In the genomic region with DNA sequence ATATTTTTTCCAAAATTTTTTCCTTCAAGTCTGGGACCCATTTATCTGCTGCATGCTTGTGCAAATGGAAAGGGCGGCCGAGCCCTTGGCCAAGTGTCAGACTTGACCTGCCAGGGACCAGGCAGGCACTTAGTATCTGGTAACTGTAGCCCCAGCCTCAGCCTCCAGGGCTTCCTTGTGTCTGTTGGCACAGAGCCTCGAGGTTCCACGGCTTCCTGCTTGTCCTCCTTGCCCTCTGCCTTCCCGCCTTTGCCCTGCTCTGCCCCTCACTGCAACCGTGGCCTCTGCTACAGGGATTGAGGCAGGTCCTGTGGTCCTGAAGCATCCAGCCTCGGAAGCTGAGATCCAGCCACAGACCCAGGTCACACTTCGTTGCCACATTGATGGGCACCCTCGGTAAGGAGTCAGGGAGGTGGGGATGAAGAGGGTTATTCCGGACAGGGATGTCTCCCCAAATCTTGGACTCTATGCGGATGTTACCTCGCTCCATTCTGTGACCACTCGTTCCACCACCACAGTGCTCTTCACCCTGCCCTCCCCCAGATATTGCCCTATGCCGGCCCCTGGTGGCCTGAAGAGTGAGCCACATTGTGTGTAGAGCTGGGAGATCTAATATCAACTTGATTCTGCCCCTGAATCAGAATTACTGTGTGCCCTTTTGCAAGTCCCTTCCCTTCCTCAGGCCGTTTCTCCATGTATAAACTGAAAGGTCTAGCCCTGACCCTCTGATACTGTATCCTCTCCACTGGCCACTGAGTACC, we compare ENCODE assay signal across 8 cellular contexts. TPM values are rescaled to one million over a fixed set of nuclear protein-coding genes. Genes with fewer than 3 reads are reported as not detected.
A peak's percentile ranks its signal among the peaks of the same experiment; 100 is the strongest.
DNase-seq lines count a peak whose midpoint lies in the region; ATAC-seq and TF ChIP-seq lines count a peak whose summit lies in the region.

No MANE protein-coding gene starts in this region.

- TF ChIP-seq CTCF in HL-60 (IDR thresholded peaks at IDR 0.05; ENCODE audit: insufficient read depth, low read length), result peak; percentile 62
- peak; percentile 83 for TF ChIP-seq CTCF in WI38 (IDR thresholded peaks at IDR 0.05; ENCODE audit: low read depth, low read length)
- peak; percentile 32 to 63 for TF ChIP-seq CTCF in right atrium auricular region (IDR thresholded peaks at IDR 0.05)
- TF ChIP-seq CTCF in transverse colon (IDR thresholded peaks at IDR 0.05), result peak; percentile 41 to 65 (median 54)

- no peak for ATAC-seq in GM21515 (IDR thresholded peaks at IDR 0.05; ENCODE audit: unreplicated experiment)
- ATAC-seq in GM21367 (IDR thresholded peaks at IDR 0.05; ENCODE audit: unreplicated experiment), result no peak
- no peak for ATAC-seq in GM21576 (IDR thresholded peaks at IDR 0.05; ENCODE audit: unreplicated experiment)

- H3K27ac ChIP-seq in HL-60 (replicated peaks) (no peak overlapping the region), right atrium auricular region (no peak overlapping the region), transverse colon (no peak overlapping the region)

- in situ Hi-C loops in transverse colon (cut with MboI; ENCODE audit: low pct_ligation_motif_present in 1 of 4, low pct_unique_long_range_greater_than_20kb in 1 of 4, low sequenced_read_pairs in 3 of 4), result no loop called here

- intact Hi-C loops in transverse colon (cut with DNase I; ENCODE audit: low total_unique reads), result no loop called here

- H3K4me1 ChIP-seq in right atrium auricular region (peaks cover 0 to 9% of the 10 kb centered on the region in 2 donors), transverse colon (peaks cover 0 to 11% (median 2%) of the 10 kb centered on the region in 4 donors)

- peak; percentile 47 for DNase-seq in COLO668 (lab: John Stamatoyannopoulos, UW; ENCODE audit: unreplicated experiment)
- peak in 1 of 2 experiments; percentile 20 for DNase-seq in HL-60 (ENCODE audit: low read depth in 1 of 2, low spot score in 1 of 2)
- no peak for DNase-seq in right atrium auricular region (ENCODE audit: low spot score)
- peak; percentile 53 for DNase-seq in transverse colon

- H3K4me3 ChIP-seq in HL-60 (replicated peaks; ENCODE audit: insufficient read depth, low read length) (no peak overlapping the region), WI38 (ENCODE audit: low read depth, low read length) (no peak overlapping the region), right atrium auricular region (no peak overlapping the region), transverse colon (no peak overlapping the region)

- TF ChIP-seq POLR2A in transverse colon (IDR thresholded peaks at IDR 0.05), result no peak

- H3K27me3 ChIP-seq in HL-60 (ENCODE audit: insufficient read depth, poor library complexity, severe bottlenecking) (no peaks in the 10 kb centered on the region), right atrium auricular region (no peaks in the 10 kb centered on the region), transverse colon (no peaks in the 10 kb centered on the region)

- TF ChIP-seq EP300 in transverse colon (IDR thresholded peaks at IDR 0.05; ENCODE audit: low read depth), result no peak

- H3K9me3 ChIP-seq in right atrium auricular region (no peaks in the 10 kb centered on the region), transverse colon (no peaks in the 10 kb centered on the region)

- WGBS in transverse colon (ENCODE audit: low coverage in 1 of 2), 2 donors, result 39 to 41% methylated on average over 4 to 15 of the region's 15 CpGs

- H3K36me3 ChIP-seq in right atrium auricular region (no peaks in the 10 kb centered on the region), transverse colon (no peaks in the 10 kb centered on the region)

RNA-seq across cellular contexts. Expression of gene SRF, which starts 41.5 kb away (rescaled TPM):
- total RNA-seq in right atrium auricular region, result 100 to 1,000 TPM in 1 of 2 donors, 10 to 100 TPM in 1; 59.4 to 116 TPM
- total RNA-seq in transverse colon, result 10 to 100 TPM; 26.7 to 32.6 (median 29.6) TPM

RNA-seq across cellular contexts. Expression of gene CUL9, which starts 52.4 kb away (rescaled TPM):
- total RNA-seq in right atrium auricular region, result 10 to 100 TPM; 11.0 to 16.8 TPM
- 10 to 100 TPM; 41.1 to 69.9 (median 50.3) TPM for total RNA-seq in transverse colon

RNA-seq across cellular contexts. Expression of gene PTK7, which starts 53.5 kb away (rescaled TPM):
- total RNA-seq in right atrium auricular region (10 to 100 TPM in 1 of 2 donors, 1 to 10 TPM in 1; 4.5 to 12.7 TPM), transverse colon (10 to 100 TPM in 1 of 4 donors, 1 to 10 TPM in 3; 2.2 to 34.6 (median 6.0) TPM)
